Comparison of ENCODE assay signal across 25 cellular contexts in the genomic region with DNA sequence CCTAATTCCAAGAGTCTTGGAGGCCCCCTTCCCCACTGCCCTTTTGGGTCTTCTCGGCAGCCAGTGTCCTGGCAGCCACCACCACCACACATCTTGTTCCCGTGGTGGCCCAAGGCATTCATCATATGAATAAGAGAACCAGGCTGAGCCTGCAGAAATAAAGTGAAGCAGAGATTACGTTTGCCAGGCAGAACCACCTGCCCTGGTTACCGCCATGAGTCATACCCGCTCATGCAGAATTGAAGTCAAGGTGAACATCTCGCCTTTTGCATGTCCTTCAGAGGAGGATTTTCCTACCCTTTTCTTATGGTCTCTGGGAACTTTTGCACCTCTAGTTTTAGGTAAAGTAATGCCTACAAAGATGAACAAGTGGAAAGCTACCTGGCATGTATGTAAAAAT.
"Had no signal": no experiment of that assay in that cellular context is flagged by ENCODE, and none has a peak within 500 bp of the region (broad histone marks: within the 10 kb centered on the region; RNA-seq: fewer than 3 reads in every experiment).

No MANE protein-coding gene starts in this region.

- H3K4me1 ChIP-seq: colonic mucosa had no signal

- DNase-seq: activated CD4-positive, alpha-beta T cell treated with anti-CD3 and anti-CD28 coated beads for 1 hour; activated CD4-positive, alpha-beta T cell treated with anti-CD3 and anti-CD28 coated beads, Interleukin-2, amount 50 U/mL, for 4 hours; activated naive CD4-positive, alpha-beta T cell; activated T-cell treated with anti-CD3 and anti-CD28 coated beads for 4 hours; activated T-cell treated with anti-CD3 and anti-CD28 coated beads, Interleukin-2, amount 50 U/mL, for 72 hours; cerebellar nuclear complex; colonic mucosa; effector memory CD4-positive, alpha-beta T cell; foreskin fibroblast; hippocampal formation; immature natural killer cell; left ventricle myocardium inferior; mesendoderm; mucosa of descending colon; stimulated activated CD4-positive, alpha-beta T cell treated with anti-CD3 and anti-CD28 coated beads, Interleukin-4, amount 100 ng/mL, for 24 hours; stimulated activated naive CD8-positive, alpha-beta T cell treated with anti-CD3 and anti-CD28 coated beads, Interleukin-15, amount 100 ng/mL, for 72 hours; SW 1271; T-helper 17 cell; T1000; thyroid gland; upper lobe of left lung had no signal

- H3K9me3 ChIP-seq: colonic mucosa, left ventricle myocardium inferior, mucosa of descending colon, thyroid gland, upper lobe of left lung, vagina had no signal

- H3K27me3 ChIP-seq: colonic mucosa, dorsolateral prefrontal cortex, thyroid gland, upper lobe of left lung, vagina had no signal

- H3K4me3 ChIP-seq: colonic mucosa, dorsolateral prefrontal cortex, left ventricle myocardium inferior, lung, mucosa of descending colon, skin epidermis, thyroid gland, upper lobe of left lung, vagina had no signal

- H3K27ac ChIP-seq: colonic mucosa, left ventricle myocardium inferior, skin epidermis, thyroid gland, upper lobe of left lung, vagina had no signal

- H3K36me3 ChIP-seq: colonic mucosa, left ventricle myocardium inferior, thyroid gland, vagina had no signal
